ENCODE assay signal across 8 cellular contexts in genomic region chrX:81201692-81202412, GRCh38. TPM values are rescaled to one million over a fixed set of nuclear protein-coding genes. Genes with fewer than 3 reads are reported as not detected.
DNase-seq lines count a peak whose midpoint lies in the region; ATAC-seq lines count a peak whose summit lies in the region.

A gene with protein sequence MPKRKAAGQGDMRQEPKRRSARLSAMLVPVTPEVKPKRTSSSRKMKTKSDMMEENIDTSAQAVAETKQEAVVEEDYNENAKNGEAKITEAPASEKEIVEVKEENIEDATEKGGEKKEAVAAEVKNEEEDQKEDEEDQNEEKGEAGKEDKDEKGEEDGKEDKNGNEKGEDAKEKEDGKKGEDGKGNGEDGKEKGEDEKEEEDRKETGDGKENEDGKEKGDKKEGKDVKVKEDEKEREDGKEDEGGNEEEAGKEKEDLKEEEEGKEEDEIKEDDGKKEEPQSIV (minus strand): TSS chrX:81201913. CDS start chrX:81121549, 80,364 bp downstream.
Gene SH3BGRL, plus strand, starts transcription at chrX:81202102. Its CDS starts 99 bp downstream, at chrX:81202201.

- peak; percentile 91 for ATAC-seq in GM21786 (IDR thresholded peaks at IDR 0.05; ENCODE audit: unreplicated experiment)

- DNase-seq in EL: peak; percentile 85
- peak; percentile 89 for DNase-seq in LHCN-M2 (ENCODE audit: low read depth)
- DNase-seq in T-helper 22 cell (ENCODE audit: low read depth): peak; percentile 53
- peak; percentile 91 for DNase-seq in astrocyte of the hippocampus (ENCODE audit: low read depth, low spot score)
- peak in 49 of 51 donors; percentile 2 to 75 (median 43) for DNase-seq in hypothalamus (lab: John Stamatoyannopoulos, UW)
- DNase-seq in retina: peak; percentile 85
- DNase-seq in OCI-M2 (lab: John Stamatoyannopoulos, UW; ENCODE audit: unreplicated experiment): no peak

RNA-seq across cellular contexts. Expression of the first gene that starts in this region (rescaled TPM):
- 0.38 and 1.8 TPM in 2 replicates for total RNA-seq in LHCN-M2 (2014; rRNA removed)
- 4.4 TPM for polyA plus RNA-seq in LHCN-M2 (2012)

RNA-seq across cellular contexts. Expression of gene SH3BGRL, which starts in this region (rescaled TPM):
- 115 and 117 TPM in 2 replicates for total RNA-seq in LHCN-M2 (2014; rRNA removed)
- 62.3 TPM for polyA plus RNA-seq in LHCN-M2 (2012)
